ENCODE assay signal across 6 cellular contexts in genomic region chr17:8161289-8162231, GRCh38. TPM values are rescaled to one million over a fixed set of nuclear protein-coding genes. Genes with fewer than 3 reads are reported as not detected.
DNase-seq lines count a peak whose midpoint lies in the region; ATAC-seq, FAIRE-seq and TF ChIP-seq lines count a peak whose summit lies in the region.

No MANE protein-coding gene starts in this region.

- H3K4me1 Mint-ChIP-seq in CD4-positive, alpha-beta T cell (ENCODE audit: low read depth) = peaks cover 64% of the 10 kb centered on the region

- intact Hi-C loops in CD4-positive, alpha-beta T cell (cut with DNase I, micrococcal nuclease) = loop anchor here in 1 of 2 experiments (5.0 kb wide), 1 partner anchor 39 kb away; the partner anchor contains the start of gene HES7
- intact Hi-C loops in lower lobe of right lung (cut with DNase I) = no loop called here

- peak overlapping the region; percentile 95 for H3K4me3 Mint-ChIP-seq in CD4-positive, alpha-beta T cell

- H3K27ac Mint-ChIP-seq in CD4-positive, alpha-beta T cell = no peak overlapping the region

- TF ChIP-seq CTCF in CD4-positive, alpha-beta T cell (IDR thresholded peaks at IDR 0.05) = no peak
- no peak for TF ChIP-seq CTCF in lower lobe of right lung (IDR thresholded peaks at IDR 0.05)

- peak overlapping the region; percentile 93 for H3K4me3 ChIP-seq in lower lobe of right lung

- peaks cover 43% of the 10 kb centered on the region for H3K36me3 Mint-ChIP-seq in CD4-positive, alpha-beta T cell (ENCODE audit: low read depth)

- no peak for FAIRE-seq in RCC 7860 (lab: Jason Lieb, UNC)

- DNase-seq in CD4-positive, alpha-beta T cell = no peak
- peak; percentile 41 to 42 for DNase-seq in activated T-cell treated with anti-CD3 and anti-CD28 coated beads, Interleukin-2, amount 50 U/mL, for 48 hours
- DNase-seq in lower lobe of right lung (peak; percentile 46), HuH-7.5 (ENCODE audit: low spot score) (no peak), RCC 7860 (ENCODE audit: low spot score) (no peak), MV-4-11 (lab: John Stamatoyannopoulos, UW) (no peak)

- H3K9me3 ChIP-seq in CD4-positive, alpha-beta T cell (ENCODE audit: control insufficient read depth, low read length) = no peaks in the 10 kb centered on the region
- H3K9me3 ChIP-seq in lower lobe of right lung = no peaks in the 10 kb centered on the region

- peak overlapping the region; percentile 94 for H3K27ac ChIP-seq in CD4-positive, alpha-beta T cell (ENCODE audit: low read depth, low read length)
- peak overlapping the region; percentile 99 for H3K27ac ChIP-seq in lower lobe of right lung

- peak; percentile 6 for ATAC-seq in CD4-positive, alpha-beta T cell (ENCODE audit: poor library complexity)
- ATAC-seq in lower lobe of right lung = no peak

- CTCF ChIA-PET in CD4-positive, alpha-beta T cell (lab: Charles Lee) = interaction anchor here (1.8 kb wide), 1 partner anchor 22 kb away, joined by 7 read pairs; no protein-coding TSS in a partner anchor

- H3K27me3 ChIP-seq in CD4-positive, alpha-beta T cell (ENCODE audit: control insufficient read depth, insufficient read depth, low read length) = no peaks in the 10 kb centered on the region
- no peaks in the 10 kb centered on the region for H3K27me3 ChIP-seq in lower lobe of right lung (ENCODE audit: low read depth)

- no peaks in the 10 kb centered on the region for H3K27me3 Mint-ChIP-seq in CD4-positive, alpha-beta T cell

- POLR2A ChIA-PET in CD4-positive, alpha-beta T cell (lab: Charles Lee) = interaction anchor here (0.6 to 16.4 kb wide), 8 partner anchors 10 to 60 kb away, joined by 3 to 419 read pairs (median 19); partner anchors contain the start of genes ALOXE3, BORCS6, PER1 and TMEM107

- peaks cover 69% of the 10 kb centered on the region for H3K4me1 ChIP-seq in lower lobe of right lung

- no peaks in the 10 kb centered on the region for H3K9me3 Mint-ChIP-seq in CD4-positive, alpha-beta T cell

- peaks cover 26% of the 10 kb centered on the region for H3K36me3 ChIP-seq in lower lobe of right lung

RNA-seq across cellular contexts. Expression of gene VAMP2, which starts 1.2 kb away (rescaled TPM):
- total RNA-seq in CD4-positive, alpha-beta T cell = 100 to 1,000 TPM; 351 to 366 TPM
- total RNA-seq in lower lobe of right lung = 77.0 TPM

RNA-seq across cellular contexts. Expression of gene PER1, which starts 9.4 kb away (rescaled TPM):
- total RNA-seq in CD4-positive, alpha-beta T cell = 1,000 to 10,000 TPM; 1,723 to 1,794 TPM
- 252 TPM for total RNA-seq in lower lobe of right lung

RNA-seq across cellular contexts. Expression of gene TMEM107, which starts 14.6 kb away (rescaled TPM):
- 10 to 100 TPM; 12.2 to 12.9 TPM for total RNA-seq in CD4-positive, alpha-beta T cell
- 12.9 TPM for total RNA-seq in lower lobe of right lung

RNA-seq across cellular contexts. Expression of gene BORCS6, which starts 28.4 kb away (rescaled TPM):
- 1 to 10 TPM; 6.1 to 6.4 TPM for total RNA-seq in CD4-positive, alpha-beta T cell
- 7.7 TPM for total RNA-seq in lower lobe of right lung

RNA-seq across cellular contexts. Expression of gene HES7, which starts 37.7 kb away (rescaled TPM):
- under 1 TPM; 0.52 to 0.53 TPM for total RNA-seq in CD4-positive, alpha-beta T cell
- total RNA-seq in lower lobe of right lung = 0.21 TPM

Comparison
In these comparisons a context has a peak if more than half of its experiments do, and no peak if none do; other contexts are left out.
1. DNase-seq: peak in activated T-cell treated with anti-CD3 and anti-CD28 coated beads, Interleukin-2, amount 50 U/mL, for 48 hours (2 of 2) and lower lobe of right lung (single experiment); none in CD4-positive, alpha-beta T cell (0 of 10), HuH-7.5 (single experiment), RCC 7860 (single experiment) and MV-4-11 (single experiment).